ENCODE assay signal across 34 cellular contexts in the genomic region with DNA sequence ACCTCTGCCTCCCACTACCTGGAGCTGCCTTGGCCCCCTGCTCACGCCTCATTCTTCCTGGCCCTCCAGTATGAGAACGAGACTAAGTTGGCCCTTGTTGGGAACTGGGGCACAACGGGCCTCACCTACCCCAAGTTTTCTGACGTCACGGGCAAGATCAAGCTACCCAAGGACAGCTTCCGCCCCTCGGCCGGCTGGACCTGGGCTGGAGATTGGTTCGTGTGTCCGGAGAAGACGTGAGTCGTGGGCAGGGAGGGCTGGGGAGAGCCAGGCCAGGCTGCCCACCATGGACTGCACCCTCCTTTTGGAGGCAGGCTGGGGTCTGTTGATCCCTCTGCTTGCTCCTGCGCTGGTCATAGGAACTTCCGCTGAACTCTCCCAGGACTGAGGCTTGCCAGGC.
"Had no signal": no experiment of that assay in that cellular context is flagged by ENCODE, and none has a peak within 500 bp of the region (broad histone marks: within the 10 kb centered on the region; RNA-seq: fewer than 3 reads in every experiment).

No MANE protein-coding gene starts in this region.

- H3K36me3 ChIP-seq: adrenal gland, ascending aorta, breast epithelium had no signal

- H3K27ac ChIP-seq: adrenal gland, ascending aorta, body of pancreas, brain microvascular endothelial cell, breast epithelium, cardiac muscle cell had no signal

- H3K27me3 ChIP-seq: adrenal gland, ascending aorta, body of pancreas, brain microvascular endothelial cell, breast epithelium, cardiac muscle cell had no signal

- H3K4me3 ChIP-seq: adrenal gland, ascending aorta, body of pancreas, breast epithelium, cardiac muscle cell had no signal

- H3K4me1 ChIP-seq: adrenal gland, body of pancreas, breast epithelium had no signal

- ATAC-seq: activated naive CD4-positive, alpha-beta T cell treated with anti-CD3 and anti-CD28 coated beads, Interleukin-2, amount 50 U/mL, for 72 hours; activated naive CD8-positive, alpha-beta T cell treated with anti-CD3 and anti-CD28 coated beads, Interleukin-2, amount 50 U/mL, for 24 hours; activated T-cell treated with anti-CD3 and anti-CD28 coated beads, Interleukin-2, amount 50 U/mL, for 4 hours; activated T-cell treated with anti-CD3 and anti-CD28 coated beads, Interleukin-2, amount 50 U/mL, for 72 hours; activated T-helper 17 cell treated with anti-CD3 and anti-CD28 coated beads, Interleukin-2, amount 50 U/mL, for 72 hours; body of pancreas had no signal

- H3K9me3 ChIP-seq: adrenal gland, ascending aorta, body of pancreas, breast epithelium had no signal

- DNase-seq: activated effector memory CD4-positive, alpha-beta T cell treated with anti-CD3 and anti-CD28 coated beads, Interleukin-2, amount 50 U/mL, for 16 hours; activated effector memory CD4-positive, alpha-beta T cell treated with Interleukin-2 at 50 U/mL for 16 hours; activated gamma-delta T cell; activated gamma-delta T cell treated with Interleukin-2 at 50 U/mL for 16 hours; activated naive CD4-positive, alpha-beta T cell; activated naive CD4-positive, alpha-beta T cell treated with anti-CD3 and anti-CD28 coated beads for 36 hours; activated naive CD4-positive, alpha-beta T cell treated with anti-CD3 and anti-CD28 coated beads, Interleukin-2, amount 10 ng/mL, durations not matched to agents 7 days and 5 days; activated naive CD4-positive, alpha-beta T cell treated with anti-CD3 and anti-CD28 coated beads, Interleukin-2, amount 50 U/mL, for 16 hours; activated naive CD4-positive, alpha-beta T cell treated with Interleukin-2 at 50 U/mL for 16 hours; activated naive CD8-positive, alpha-beta T cell treated with anti-CD3 and anti-CD28 coated beads for 36 hours; activated naive CD8-positive, alpha-beta T cell treated with anti-CD3 and anti-CD28 coated beads, Interleukin-2, amount 10 ng/mL, durations not matched to agents 7 days and 5 days; activated naive CD8-positive, alpha-beta T cell treated with anti-CD3 and anti-CD28 coated beads, Interleukin-2, amount 50 U/mL, for 24 hours; activated T-cell treated with anti-CD3 and anti-CD28 coated beads, Interleukin-2, amount 50 U/mL, for 1 hour; activated T-cell treated with anti-CD3 and anti-CD28 coated beads, Interleukin-2, amount 50 U/mL, for 24 hours; activated T-cell treated with anti-CD3 and anti-CD28 coated beads, Interleukin-2, amount 50 U/mL, for 4 hours; activated T-cell treated with anti-CD3 and anti-CD28 coated beads, Interleukin-2, amount 50 U/mL, for 48 hours; activated T-cell treated with anti-CD3 and anti-CD28 coated beads, Interleukin-2, amount 50 U/mL, for 72 hours; adrenal gland; amniotic stem cell; amygdala; anterior cingulate cortex; aorta; body of pancreas; brain microvascular endothelial cell; caudate nucleus; central memory CD4-positive, alpha-beta T cell; cerebellar nuclear complex had no signal

- FAIRE-seq: astrocyte, bronchial epithelial cell had no signal
